32 cellular contexts compared by ENCODE assay signal in the genomic region with DNA sequence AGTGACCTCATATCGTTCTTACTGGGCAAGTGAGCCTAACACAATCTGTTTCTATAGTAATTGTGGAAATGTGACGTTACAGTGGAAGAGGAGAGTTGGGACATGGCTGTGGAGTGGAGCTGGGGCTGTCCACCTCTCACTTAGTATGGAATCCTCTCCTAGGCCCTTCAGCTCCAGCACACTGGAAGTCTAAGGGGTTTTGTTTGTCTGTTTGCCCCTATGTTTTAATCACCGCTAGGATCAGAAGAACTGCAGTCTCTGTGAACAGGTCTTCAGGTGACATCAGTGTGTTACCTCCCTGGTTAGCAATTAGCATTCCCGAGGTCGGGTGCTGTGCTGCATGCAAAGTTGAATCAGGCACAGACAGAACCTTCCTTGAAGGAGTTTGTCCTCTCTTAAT. TPM values are rescaled to one million over a fixed set of nuclear protein-coding genes. Genes with fewer than 3 reads are reported as not detected.
"Had no signal": no experiment of that assay in that cellular context is flagged by ENCODE, and none has a peak within 500 bp of the region (broad histone marks: within the 10 kb centered on the region; RNA-seq: fewer than 3 reads in every experiment).

No MANE protein-coding gene starts in this region.

- H3K36me3 ChIP-seq: ascending aorta had no signal

- H3K27ac ChIP-seq: ascending aorta, VCaP had no signal

- H3K9me3 ChIP-seq: ascending aorta had no signal

- FAIRE-seq: TTC549 had no signal

- H3K4me3 ChIP-seq: ascending aorta had no signal

- DNase-seq: activated B cell treated with CpG ODN at 0.5 μM for 24 hours; activated CD4-positive, alpha-beta memory T cell treated with anti-CD3 and anti-CD28 coated beads for 36 hours; activated CD4-positive, alpha-beta T cell treated with anti-CD3 and anti-CD28 coated beads for 4 hours; activated CD4-positive, alpha-beta T cell treated with anti-CD3 and anti-CD28 coated beads, Interleukin-2, amount 10 ng/mL, durations not matched to agents 24 days and 14 days; activated CD4-positive, alpha-beta T cell treated with anti-CD3 and anti-CD28 coated beads, Interleukin-2, amount 50 U/mL, for 1 hour; activated CD4-positive, alpha-beta T cell treated with anti-CD3 and anti-CD28 coated beads, Interleukin-2, amount 50 U/mL, for 4 hours; activated CD4-positive, CD25-positive, alpha-beta regulatory T cell treated with anti-CD3 and anti-CD28 coated beads, Interleukin-2, amount 50 U/mL, for 72 hours; activated CD8-positive, alpha-beta memory T cell treated with anti-CD3 and anti-CD28 coated beads, Interleukin-2, amount 50 U/mL, for 4 hours; activated CD8-positive, alpha-beta T cell treated with anti-CD3 and anti-CD28 coated beads for 36 hours; activated gamma-delta T cell; activated naive CD4-positive, alpha-beta T cell treated with anti-CD3 and anti-CD28 coated beads, Interleukin-2, amount 10 ng/mL, durations not matched to agents 7 days and 5 days; activated naive CD4-positive, alpha-beta T cell treated with Interleukin-2 at 50 U/mL for 16 hours; activated naive CD8-positive, alpha-beta T cell treated with anti-CD3 and anti-CD28 coated beads, Interleukin-2, amount 10 ng/mL, durations not matched to agents 7 days and 5 days; activated naive CD8-positive, alpha-beta T cell treated with anti-CD3 and anti-CD28 coated beads, Interleukin-2, amount 50 U/mL, for 24 hours; activated T-cell treated with anti-CD3 and anti-CD28 coated beads for 4 hours; activated T-cell treated with anti-CD3 and anti-CD28 coated beads, Interleukin-2, amount 50 U/mL, for 1 hour; activated T-cell treated with anti-CD3 and anti-CD28 coated beads, Interleukin-2, amount 50 U/mL, for 4 hours; activated T-cell treated with anti-CD3 and anti-CD28 coated beads, Interleukin-2, amount 50 U/mL, for 72 hours; amygdala; anterior cingulate cortex; central memory CD4-positive, alpha-beta T cell; T-helper 1 cell; T-helper 2 cell; T-helper 9 cell had no signal

- H3K4me1 ChIP-seq: ascending aorta had no signal

- H3K27me3 ChIP-seq: ascending aorta had no signal

RNA-seq across cellular contexts. Expression of gene CLDN34, which starts 49.3 kb away (rescaled TPM):
- total RNA-seq: activated B cell treated with CpG ODN at 0.5 μM for 24 hours; activated CD4-positive, alpha-beta memory T cell treated with anti-CD3 and anti-CD28 coated beads for 36 hours; activated CD4-positive, alpha-beta T cell treated with anti-CD3 and anti-CD28 coated beads, Interleukin-2, amount 10 ng/mL, durations not matched to agents 24 days and 14 days; activated CD8-positive, alpha-beta memory T cell treated with anti-CD3 and anti-CD28 coated beads for 36 hours; activated CD8-positive, alpha-beta T cell treated with anti-CD3 and anti-CD28 coated beads for 36 hours; activated naive CD8-positive, alpha-beta T cell treated with anti-CD3 and anti-CD28 coated beads, Interleukin-2, amount 10 ng/mL, durations not matched to agents 7 days and 5 days; activated T-cell treated with anti-CD3 and anti-CD28 coated beads, Interleukin-2, amount 50 U/mL, for 4 hours; activated T-cell treated with anti-CD3 and anti-CD28 coated beads, Interleukin-2, amount 50 U/mL, for 72 hours; activated T-helper 1 cell treated with anti-CD3 and anti-CD28 coated beads, Interleukin-12 subunit alpha, Interleukin-12 subunit beta, Interleukin-2, Interleukin-4 antibody, amounts not matched to agents 30 ng/mL and 10 ng/mL and 1 ng/mL, durations not matched to agents 14 hours and 24 hours and 36 hours; activated T-helper 17 cell treated with anti-CD3 and anti-CD28 coated beads, Interleukin-2, amount 50 U/mL, for 72 hours; ascending aorta; cardiac septum had no signal
- polyA plus RNA-seq: adipose tissue had no signal
